In the genomic region with DNA sequence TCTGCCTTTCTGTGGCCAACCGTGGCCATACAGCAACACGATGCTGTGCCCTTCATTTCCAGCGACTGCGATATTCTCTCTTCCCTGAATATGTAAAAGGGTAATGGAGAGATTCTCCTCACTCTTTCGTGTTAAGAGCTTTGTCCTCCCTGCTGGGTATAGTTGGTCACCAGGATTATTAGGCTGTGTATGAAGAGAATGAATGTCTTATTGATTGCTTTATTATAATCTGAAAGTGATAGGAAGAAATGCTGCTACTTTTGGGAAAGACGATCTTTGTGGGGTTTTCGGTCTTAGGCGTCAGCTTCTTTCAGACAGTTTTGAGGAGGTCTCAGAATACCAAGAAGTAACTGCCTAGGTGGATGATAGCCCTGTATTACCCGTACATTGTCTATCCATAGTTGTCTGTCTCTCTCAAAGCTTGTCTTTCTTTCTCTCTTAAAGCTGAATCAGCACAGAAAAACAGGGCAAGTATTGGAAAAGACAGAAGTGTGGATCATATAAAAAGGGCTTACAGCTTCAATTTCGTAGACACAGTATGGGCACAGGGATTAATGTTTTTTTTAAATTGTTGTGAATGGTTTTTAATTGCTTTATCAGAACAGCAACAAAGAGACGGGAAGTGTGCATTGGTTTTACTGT, we compare ENCODE assay signal across 8 cellular contexts. TPM values are rescaled to one million over a fixed set of nuclear protein-coding genes. Genes with fewer than 3 reads are reported as not detected.
DNase-seq lines count a peak whose midpoint lies in the region; ATAC-seq and TF ChIP-seq lines count a peak whose summit lies in the region.

No MANE protein-coding gene starts in this region.

- no peaks in the 10 kb centered on the region for H3K9me3 Mint-ChIP-seq in T-helper 2 cell treated with Interferon-gamma antibody and Interleukin-4, amounts not matched to agents 5 μg/mL and 100 μg/mL, for 36 hours

- no peaks in the 10 kb centered on the region for H3K27me3 Mint-ChIP-seq in T-helper 2 cell treated with Interferon-gamma antibody and Interleukin-4, amounts not matched to agents 5 μg/mL and 100 μg/mL, for 36 hours (ENCODE audit: low read depth)

- H3K4me1 Mint-ChIP-seq in T-helper 2 cell treated with Interferon-gamma antibody and Interleukin-4, amounts not matched to agents 5 μg/mL and 100 μg/mL, for 36 hours (ENCODE audit: low read depth) = peaks cover 29% of the 10 kb centered on the region

- H3K4me3 ChIP-seq in SK-N-MC = peak overlapping the region; percentile 97
- peak overlapping the region; percentile 80 for H3K4me3 ChIP-seq in fibroblast of mammary gland (ENCODE audit: control insufficient read depth, low read depth, low read length)

- no peak for TF ChIP-seq CTCF in fibroblast of mammary gland (conservative IDR thresholded peaks at IDR 0.05; ENCODE audit: control insufficient read depth, insufficient read depth, low read depth, low read length)

- H3K9me3 ChIP-seq in SK-N-MC (ENCODE audit: low read depth, low read length) = no peaks in the 10 kb centered on the region

- H3K36me3 Mint-ChIP-seq in T-helper 2 cell treated with Interferon-gamma antibody and Interleukin-4, amounts not matched to agents 5 μg/mL and 100 μg/mL, for 36 hours (ENCODE audit: low read depth) = no peaks in the 10 kb centered on the region

- no peak overlapping the region for H3K27ac ChIP-seq in SK-N-MC

- no peak for DNase-seq in T-helper 2 cell treated with Interferon-gamma antibody and Interleukin-4, amounts not matched to agents 5 μg/mL and 100 μg/mL, for 36 hours (ENCODE audit: low spot score)
- no peak for DNase-seq in T-helper 2 cell
- no peak for DNase-seq in SK-N-MC (ENCODE audit: low read depth, low spot score)
- peak; percentile 8 for DNase-seq in fibroblast of mammary gland (ENCODE audit: low read depth)
- DNase-seq in renal cortical epithelial cell (ENCODE audit: low read depth) = peak; percentile 14
- DNase-seq in NCI-H1417 treated with DMSO at 0.1 percent for 48 hours (lab: John Stamatoyannopoulos, UW) = no peak
- DNase-seq in NOMO-1 treated with dmso at 0.1 percent for 144 hours (lab: John Stamatoyannopoulos, UW; ENCODE audit: unreplicated experiment) = no peak

- no peak for ATAC-seq in GM21526 (IDR thresholded peaks at IDR 0.05; ENCODE audit: low FRiP score, unreplicated experiment)

- H3K9ac ChIP-seq in SK-N-MC (ENCODE audit: insufficient read length) = peak overlapping the region; percentile 68

- H3K36me3 ChIP-seq in SK-N-MC (ENCODE audit: insufficient read depth, low read length) = no peaks in the 10 kb centered on the region

- H3K4me3 Mint-ChIP-seq in T-helper 2 cell treated with Interferon-gamma antibody and Interleukin-4, amounts not matched to agents 5 μg/mL and 100 μg/mL, for 36 hours = peak overlapping the region; percentile 92

- H3K27ac Mint-ChIP-seq in T-helper 2 cell treated with Interferon-gamma antibody and Interleukin-4, amounts not matched to agents 5 μg/mL and 100 μg/mL, for 36 hours = peak overlapping the region; percentile 67

RNA-seq across cellular contexts. Expression of gene AHCYL2, which starts 1.2 kb away (rescaled TPM):
- total RNA-seq in renal cortical epithelial cell = 11.3 and 34.3 TPM in 2 replicates

RNA-seq across cellular contexts. Expression of gene SMO, which starts 37.6 kb away (rescaled TPM):
- total RNA-seq in renal cortical epithelial cell = 6.3 and 26.0 TPM in 2 replicates

Comparison
In these comparisons a context has a peak if more than half of its experiments do, and no peak if none do; other contexts are left out.
1. DNase-seq: peak in fibroblast of mammary gland (single experiment) and renal cortical epithelial cell (single experiment); none in T-helper 2 cell treated with Interferon-gamma antibody and Interleukin-4, amounts not matched to agents 5 μg/mL and 100 μg/mL, for 36 hours (single experiment), T-helper 2 cell (0 of 5), SK-N-MC (single experiment), NCI-H1417 treated with DMSO at 0.1 percent for 48 hours (single experiment) and NOMO-1 treated with dmso at 0.1 percent for 144 hours (single experiment).